1 cellular context compared by ENCODE assay signal in genomic region chr7:33108931-33109757, GRCh38.
A peak's percentile ranks its signal among the peaks of the same experiment; 100 is the strongest.
TF ChIP-seq lines count a peak whose summit lies in the region.

A gene with protein sequence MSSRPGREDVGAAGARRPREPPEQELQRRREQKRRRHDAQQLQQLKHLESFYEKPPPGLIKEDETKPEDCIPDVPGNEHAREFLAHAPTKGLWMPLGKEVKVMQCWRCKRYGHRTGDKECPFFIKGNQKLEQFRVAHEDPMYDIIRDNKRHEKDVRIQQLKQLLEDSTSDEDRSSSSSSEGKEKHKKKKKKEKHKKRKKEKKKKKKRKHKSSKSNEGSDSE (minus strand): TSS chr7:33109404. CDS start chr7:33109372, 32 bp downstream.

TF ChIP-seq in HepG2, 621 proteins besides CTCF, POLR2A, EP300 and RAD21 (continued from another document and continues in another):
- TF ChIP-seq ZBTB10 (CRISPR knock-in tag; IDR thresholded peaks at IDR 0.05; ENCODE audit: borderline replicate concordance) (no peak), SMC3 (IDR thresholded peaks at IDR 0.05; ENCODE audit: low read length) (no peak), ZNF30 (CRISPR knock-in tag; IDR thresholded peaks at IDR 0.05) (no peak), BRCA1 (CRISPR knock-in tag; IDR thresholded peaks at IDR 0.05) (peak; percentile 3; the same call in 1 of the 2 replicates), NR2F1 (CRISPR knock-in tag; IDR thresholded peaks at IDR 0.05) (no peak), ZNF773 (CRISPR knock-in tag; IDR thresholded peaks at IDR 0.05; ENCODE audit: borderline replicate concordance) (no peak), ARNT2 (CRISPR knock-in tag; IDR thresholded peaks at IDR 0.05; ENCODE audit: low read depth) (no peak; the same call in 1 of the 2 replicates), ZNF749 (CRISPR knock-in tag; IDR thresholded peaks at IDR 0.05; ENCODE audit: borderline replicate concordance) (no peak), ZBTB33 (CRISPR knock-in tag; IDR thresholded peaks at IDR 0.05) (no peak), ZBTB42 (CRISPR knock-in tag; IDR thresholded peaks at IDR 0.05) (no peak), ERF (CRISPR knock-in tag; IDR thresholded peaks at IDR 0.05) (peak; percentile 26; the same call in 1 of the 2 replicates), ZNF607 (CRISPR knock-in tag; IDR thresholded peaks at IDR 0.05; ENCODE audit: borderline replicate concordance) (no peak), CHD4 (IDR thresholded peaks at IDR 0.05; ENCODE audit: borderline replicate concordance, low read length) (no peak), ELF3 (CRISPR knock-in tag; IDR thresholded peaks at IDR 0.05) (no peak), SNAPC5 (CRISPR knock-in tag; IDR thresholded peaks at IDR 0.05; ENCODE audit: borderline replicate concordance) (no peak), ZNF34 (CRISPR knock-in tag; IDR thresholded peaks at IDR 0.05; ENCODE audit: borderline replicate concordance) (0 out of 2 replicates have a peak, but pooled peaks have one; percentile 39), KDM6A (CRISPR knock-in tag; IDR thresholded peaks at IDR 0.05; ENCODE audit: low read depth) (no peak), ZBTB7A (CRISPR knock-in tag; IDR thresholded peaks at IDR 0.05) (no peak), SMAD1 (CRISPR knock-in tag; IDR thresholded peaks at IDR 0.05; ENCODE audit: borderline replicate concordance, low read depth) (no peak), GPBP1L1 (CRISPR knock-in tag; IDR thresholded peaks at IDR 0.05) (no peak), KDM2A (CRISPR knock-in tag; IDR thresholded peaks at IDR 0.05; ENCODE audit: borderline replicate concordance, low read depth) (peak; percentile 70), ZSCAN21 (CRISPR knock-in tag; IDR thresholded peaks at IDR 0.05; ENCODE audit: borderline replicate concordance) (0 out of 2 replicates have a peak, but pooled peaks have one; percentile 48), ZFYVE20 (CRISPR knock-in tag; IDR thresholded peaks at IDR 0.05; ENCODE audit: borderline replicate concordance, low read depth) (no peak), ZNF350 (CRISPR knock-in tag; IDR thresholded peaks at IDR 0.05; ENCODE audit: borderline replicate concordance, low read depth) (peak; percentile 23; the same call in 1 of the 2 replicates), FLYWCH1 (CRISPR knock-in tag; IDR thresholded peaks at IDR 0.05) (no peak), MED1 (CRISPR knock-in tag; IDR thresholded peaks at IDR 0.05) (0 out of 2 replicates have a peak, but pooled peaks have one; percentile 13), HIVEP1 (CRISPR knock-in tag; IDR thresholded peaks at IDR 0.05) (no peak), ZNF772 (CRISPR knock-in tag; IDR thresholded peaks at IDR 0.05) (no peak), ZNF564 (CRISPR knock-in tag; IDR thresholded peaks at IDR 0.05) (no peak), DPF2 (CRISPR knock-in tag; IDR thresholded peaks at IDR 0.05; ENCODE audit: borderline replicate concordance, low read depth) (no peak), ZNF781 (CRISPR knock-in tag; IDR thresholded peaks at IDR 0.05; ENCODE audit: borderline replicate concordance, not compliant biosample characterization) (no peak), ZNF282 (IDR thresholded peaks at IDR 0.05; ENCODE audit: partially characterized antibody) (no peak), ZNF143 (CRISPR knock-in tag; IDR thresholded peaks at IDR 0.05) (no peak), YEATS2 (CRISPR knock-in tag; IDR thresholded peaks at IDR 0.05; ENCODE audit: borderline replicate concordance) (no peak), PTBP1 (IDR thresholded peaks at IDR 0.05; ENCODE audit: low read depth, low read length, poor library complexity, severe bottlenecking) (no peak), TMF1 (CRISPR knock-in tag; IDR thresholded peaks at IDR 0.05; ENCODE audit: low read depth) (no peak), ZNF766 (CRISPR knock-in tag; IDR thresholded peaks at IDR 0.05; ENCODE audit: borderline replicate concordance) (no peak), ZBTB20 (CRISPR knock-in tag; IDR thresholded peaks at IDR 0.05; ENCODE audit: borderline replicate concordance, low read depth) (no peak), CENPX (CRISPR knock-in tag; IDR thresholded peaks at IDR 0.05) (no peak), IKZF1 (IDR thresholded peaks at IDR 0.05) (no peak), KLF11 (CRISPR knock-in tag; IDR thresholded peaks at IDR 0.05) (no peak), KLF15 (CRISPR knock-in tag; IDR thresholded peaks at IDR 0.05; ENCODE audit: borderline replicate concordance) (no peak), BCL6 (CRISPR knock-in tag; IDR thresholded peaks at IDR 0.05) (no peak), ZFP36L1 (CRISPR knock-in tag; IDR thresholded peaks at IDR 0.05) (no peak), WIZ (CRISPR knock-in tag; IDR thresholded peaks at IDR 0.05) (no peak), JARID2 (CRISPR knock-in tag; IDR thresholded peaks at IDR 0.05; ENCODE audit: insufficient replicate concordance) (no peak), ZFP90 (CRISPR knock-in tag; IDR thresholded peaks at IDR 0.05; ENCODE audit: borderline replicate concordance) (no peak), SNRNP70 (IDR thresholded peaks at IDR 0.05; ENCODE audit: low read depth, low read length) (no peak), ZNF431 (CRISPR knock-in tag; IDR thresholded peaks at IDR 0.05; ENCODE audit: borderline replicate concordance, low read depth) (no peak), ZNF615 (CRISPR knock-in tag; IDR thresholded peaks at IDR 0.05; ENCODE audit: borderline replicate concordance) (no peak), AGO1 (IDR thresholded peaks at IDR 0.05; ENCODE audit: low read depth, low read length, poor library complexity, severe bottlenecking) (no peak), ZMAT5 (CRISPR knock-in tag; IDR thresholded peaks at IDR 0.05; ENCODE audit: borderline replicate concordance, low read depth) (no peak), HMG20A (CRISPR knock-in tag; IDR thresholded peaks at IDR 0.05; ENCODE audit: borderline replicate concordance) (no peak), ZBTB8A (CRISPR knock-in tag; IDR thresholded peaks at IDR 0.05; ENCODE audit: borderline replicate concordance, low read depth) (no peak), PRDM10 (CRISPR knock-in tag; IDR thresholded peaks at IDR 0.05; ENCODE audit: low read depth) (no peak)
- TF ChIP-seq, protein P1, sequence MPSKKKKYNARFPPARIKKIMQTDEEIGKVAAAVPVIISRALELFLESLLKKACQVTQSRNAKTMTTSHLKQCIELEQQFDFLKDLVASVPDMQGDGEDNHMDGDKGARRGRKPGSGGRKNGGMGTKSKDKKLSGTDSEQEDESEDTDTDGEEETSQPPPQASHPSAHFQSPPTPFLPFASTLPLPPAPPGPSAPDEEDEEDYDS (CRISPR knock-in tag; IDR thresholded peaks at IDR 0.05) = no peak
- TF ChIP-seq, protein P2, sequence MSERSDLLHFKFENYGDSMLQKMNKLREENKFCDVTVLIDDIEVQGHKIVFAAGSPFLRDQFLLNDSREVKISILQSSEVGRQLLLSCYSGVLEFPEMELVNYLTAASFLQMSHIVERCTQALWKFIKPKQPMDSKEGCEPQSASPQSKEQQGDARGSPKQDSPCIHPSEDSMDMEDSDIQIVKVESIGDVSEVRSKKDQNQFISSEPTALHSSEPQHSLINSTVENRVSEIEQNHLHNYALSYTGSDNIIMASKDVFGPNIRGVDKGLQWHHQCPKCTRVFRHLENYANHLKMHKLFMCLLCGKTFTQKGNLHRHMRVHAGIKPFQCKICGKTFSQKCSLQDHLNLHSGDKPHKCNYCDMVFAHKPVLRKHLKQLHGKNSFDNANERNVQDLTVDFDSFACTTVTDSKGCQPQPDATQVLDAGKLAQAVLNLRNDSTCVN (CRISPR knock-in tag; IDR thresholded peaks at IDR 0.05; ENCODE audit: borderline replicate concordance) = no peak
- TF ChIP-seq, protein P3, sequence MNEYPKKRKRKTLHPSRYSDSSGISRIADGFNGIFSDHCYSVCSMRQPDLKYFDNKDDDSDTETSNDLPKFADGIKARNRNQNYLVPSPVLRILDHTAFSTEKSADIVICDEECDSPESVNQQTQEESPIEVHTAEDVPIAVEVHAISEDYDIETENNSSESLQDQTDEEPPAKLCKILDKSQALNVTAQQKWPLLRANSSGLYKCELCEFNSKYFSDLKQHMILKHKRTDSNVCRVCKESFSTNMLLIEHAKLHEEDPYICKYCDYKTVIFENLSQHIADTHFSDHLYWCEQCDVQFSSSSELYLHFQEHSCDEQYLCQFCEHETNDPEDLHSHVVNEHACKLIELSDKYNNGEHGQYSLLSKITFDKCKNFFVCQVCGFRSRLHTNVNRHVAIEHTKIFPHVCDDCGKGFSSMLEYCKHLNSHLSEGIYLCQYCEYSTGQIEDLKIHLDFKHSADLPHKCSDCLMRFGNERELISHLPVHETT (CRISPR knock-in tag; conservative IDR thresholded peaks at IDR 0.05) = no peak
- TF ChIP-seq, protein P4, sequence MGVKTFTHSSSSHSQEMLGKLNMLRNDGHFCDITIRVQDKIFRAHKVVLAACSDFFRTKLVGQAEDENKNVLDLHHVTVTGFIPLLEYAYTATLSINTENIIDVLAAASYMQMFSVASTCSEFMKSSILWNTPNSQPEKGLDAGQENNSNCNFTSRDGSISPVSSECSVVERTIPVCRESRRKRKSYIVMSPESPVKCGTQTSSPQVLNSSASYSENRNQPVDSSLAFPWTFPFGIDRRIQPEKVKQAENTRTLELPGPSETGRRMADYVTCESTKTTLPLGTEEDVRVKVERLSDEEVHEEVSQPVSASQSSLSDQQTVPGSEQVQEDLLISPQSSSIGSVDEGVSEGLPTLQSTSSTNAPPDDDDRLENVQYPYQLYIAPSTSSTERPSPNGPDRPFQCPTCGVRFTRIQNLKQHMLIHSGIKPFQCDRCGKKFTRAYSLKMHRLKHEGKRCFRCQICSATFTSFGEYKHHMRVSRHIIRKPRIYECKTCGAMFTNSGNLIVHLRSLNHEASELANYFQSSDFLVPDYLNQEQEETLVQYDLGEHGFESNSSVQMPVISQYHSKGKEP (CRISPR knock-in tag; IDR thresholded peaks at IDR 0.05) = no peak
